ENCODE assay signal across 34 cellular contexts in genomic region chr13:51929699-51930098, GRCh38.
"Had no signal": no experiment of that assay in that cellular context is flagged by ENCODE, and none has a peak within 500 bp of the region (broad histone marks: within the 10 kb centered on the region; RNA-seq: fewer than 3 reads in every experiment).

No MANE protein-coding gene starts in this region.

- H3K27ac ChIP-seq: adrenal gland, body of pancreas, colonic mucosa, dorsolateral prefrontal cortex, esophagus muscularis mucosa, gastroesophageal sphincter, heart right ventricle, WERI-Rb-1 had no signal

- H3K36me3 Mint-ChIP-seq: activated naive CD4-positive, alpha-beta T cell treated with anti-CD3 and anti-CD28 coated beads, Interleukin-2, amount 50 U/mL, for 24 hours; activated naive CD8-positive, alpha-beta T cell treated with anti-CD3 and anti-CD28 coated beads for 36 hours had no signal

- H3K4me1 Mint-ChIP-seq: activated B cell treated with CpG ODN at 0.5 μM for 24 hours; activated naive CD8-positive, alpha-beta T cell treated with anti-CD3 and anti-CD28 coated beads, Interleukin-2, amount 50 U/mL, for 24 hours had no signal

- H3K36me3 ChIP-seq: adrenal gland, colonic mucosa, WERI-Rb-1 had no signal

- H3K27me3 Mint-ChIP-seq: activated naive CD4-positive, alpha-beta T cell treated with anti-CD3 and anti-CD28 coated beads, Interleukin-2, amount 50 U/mL, for 24 hours; activated naive CD8-positive, alpha-beta T cell treated with anti-CD3 and anti-CD28 coated beads for 36 hours; activated naive CD8-positive, alpha-beta T cell treated with anti-CD3 and anti-CD28 coated beads, Interleukin-2, amount 50 U/mL, for 24 hours; dendritic cell treated with granulocyte-macrophage colony-stimulating factor and Interleukin-4, amounts not matched to agents 40 ng/mL and 50 ng/mL, for 4 days; T-helper 17 cell had no signal

- H3K9me3 ChIP-seq: adrenal gland, body of pancreas, colonic mucosa, esophagus muscularis mucosa, gastroesophageal sphincter, heart right ventricle had no signal

- H3K4me1 ChIP-seq: adrenal gland, body of pancreas, colonic mucosa, esophagus muscularis mucosa, gastroesophageal sphincter had no signal

- H3K9me3 Mint-ChIP-seq: activated B cell treated with CpG ODN at 0.5 μM for 24 hours; activated CD8-positive, alpha-beta T cell treated with anti-CD3 and anti-CD28 coated beads for 36 hours; activated naive CD4-positive, alpha-beta T cell treated with anti-CD3 and anti-CD28 coated beads for 36 hours; activated naive CD4-positive, alpha-beta T cell treated with anti-CD3 and anti-CD28 coated beads, Interleukin-2, amount 50 U/mL, for 24 hours; activated naive CD8-positive, alpha-beta T cell treated with anti-CD3 and anti-CD28 coated beads for 36 hours; activated naive CD8-positive, alpha-beta T cell treated with anti-CD3 and anti-CD28 coated beads, Interleukin-2, amount 50 U/mL, for 24 hours; activated T-helper 1 cell treated with anti-CD3 and anti-CD28 coated beads, Interleukin-12 subunit alpha, Interleukin-12 subunit beta, Interleukin-2, Interleukin-4 antibody, amounts not matched to agents 30 ng/mL and 10 ng/mL and 1 ng/mL, durations not matched to agents 14 hours and 24 hours and 36 hours; activated T-helper 2 cell treated with anti-CD3 and anti-CD28 coated beads, Interferon-gamma antibody, Interleukin-2, Interleukin-4, amounts not matched to agents 10 μg/mL and 5 μg/mL and 100 μg/mL, durations not matched to agents 14 hours and 24 hours and 36 hours; dendritic cell treated with granulocyte-macrophage colony-stimulating factor and Interleukin-4, amounts not matched to agents 40 ng/mL and 50 ng/mL, for 4 days; T-helper 2 cell treated with Interferon-gamma antibody and Interleukin-4, amounts not matched to agents 5 μg/mL and 100 μg/mL, for 36 hours had no signal

- H3K4me3 ChIP-seq: adrenal gland, body of pancreas, colonic mucosa, dorsolateral prefrontal cortex, esophagus muscularis mucosa, gastroesophageal sphincter, heart right ventricle had no signal

- H3K4me3 Mint-ChIP-seq: activated B cell treated with CpG ODN at 0.5 μM for 24 hours; activated CD8-positive, alpha-beta T cell treated with anti-CD3 and anti-CD28 coated beads for 36 hours; activated naive CD4-positive, alpha-beta T cell treated with anti-CD3 and anti-CD28 coated beads for 36 hours; activated naive CD4-positive, alpha-beta T cell treated with anti-CD3 and anti-CD28 coated beads, Interleukin-2, amount 50 U/mL, for 24 hours; activated naive CD8-positive, alpha-beta T cell treated with anti-CD3 and anti-CD28 coated beads for 36 hours; activated naive CD8-positive, alpha-beta T cell treated with anti-CD3 and anti-CD28 coated beads, Interleukin-2, amount 50 U/mL, for 24 hours; activated T-helper 1 cell treated with anti-CD3 and anti-CD28 coated beads, Interleukin-12 subunit alpha, Interleukin-12 subunit beta, Interleukin-2, Interleukin-4 antibody, amounts not matched to agents 30 ng/mL and 10 ng/mL and 1 ng/mL, durations not matched to agents 14 hours and 24 hours and 36 hours; dendritic cell treated with granulocyte-macrophage colony-stimulating factor and Interleukin-4, amounts not matched to agents 40 ng/mL and 50 ng/mL, for 4 days; T-helper 17 cell; T-helper 2 cell treated with Interferon-gamma antibody and Interleukin-4, amounts not matched to agents 5 μg/mL and 100 μg/mL, for 36 hours had no signal

- H3K27ac Mint-ChIP-seq: activated B cell treated with CpG ODN at 0.5 μM for 24 hours; activated CD8-positive, alpha-beta T cell treated with anti-CD3 and anti-CD28 coated beads for 36 hours; activated naive CD4-positive, alpha-beta T cell treated with anti-CD3 and anti-CD28 coated beads for 36 hours; activated naive CD4-positive, alpha-beta T cell treated with anti-CD3 and anti-CD28 coated beads, Interleukin-2, amount 50 U/mL, for 24 hours; activated naive CD8-positive, alpha-beta T cell treated with anti-CD3 and anti-CD28 coated beads for 36 hours; activated naive CD8-positive, alpha-beta T cell treated with anti-CD3 and anti-CD28 coated beads, Interleukin-2, amount 50 U/mL, for 24 hours; activated T-helper 1 cell treated with anti-CD3 and anti-CD28 coated beads, Interleukin-12 subunit alpha, Interleukin-12 subunit beta, Interleukin-2, Interleukin-4 antibody, amounts not matched to agents 30 ng/mL and 10 ng/mL and 1 ng/mL, durations not matched to agents 14 hours and 24 hours and 36 hours; activated T-helper 2 cell treated with anti-CD3 and anti-CD28 coated beads, Interferon-gamma antibody, Interleukin-2, Interleukin-4, amounts not matched to agents 10 μg/mL and 5 μg/mL and 100 μg/mL, durations not matched to agents 14 hours and 24 hours and 36 hours; dendritic cell treated with granulocyte-macrophage colony-stimulating factor and Interleukin-4, amounts not matched to agents 40 ng/mL and 50 ng/mL, for 4 days; T-helper 17 cell; T-helper 2 cell treated with Interferon-gamma antibody and Interleukin-4, amounts not matched to agents 5 μg/mL and 100 μg/mL, for 36 hours had no signal

- H3K27me3 ChIP-seq: adrenal gland, body of pancreas, colonic mucosa, dorsolateral prefrontal cortex, esophagus muscularis mucosa, gastroesophageal sphincter, heart right ventricle had no signal

- DNase-seq: activated B cell treated with CpG ODN at 0.5 μM for 24 hours; activated CD4-positive, alpha-beta T cell treated with anti-CD3 and anti-CD28 coated beads for 48 hours; activated CD4-positive, alpha-beta T cell treated with anti-CD3 and anti-CD28 coated beads, Interleukin-2, amount 50 U/mL, for 1 hour; activated CD4-positive, alpha-beta T cell treated with anti-CD3 and anti-CD28 coated beads, Interleukin-2, amount 50 U/mL, for 48 hours; activated CD8-positive, alpha-beta memory T cell treated with anti-CD3 and anti-CD28 coated beads for 24 hours; activated CD8-positive, alpha-beta T cell treated with anti-CD3 and anti-CD28 coated beads for 36 hours; activated effector memory CD4-positive, alpha-beta T cell treated with anti-CD3 and anti-CD28 coated beads, Interleukin-2, amount 50 U/mL, for 16 hours; activated naive CD4-positive, alpha-beta T cell treated with anti-CD3 and anti-CD28 coated beads for 36 hours; activated naive CD8-positive, alpha-beta T cell treated with anti-CD3 and anti-CD28 coated beads for 36 hours; activated naive CD8-positive, alpha-beta T cell treated with anti-CD3 and anti-CD28 coated beads, Interleukin-2, amount 50 U/mL, for 24 hours; activated T-cell treated with anti-CD3 and anti-CD28 coated beads, Interleukin-2, amount 50 U/mL, for 48 hours; adrenal gland; amygdala; aorta; body of pancreas; central memory CD4-positive, alpha-beta T cell; cerebellar nuclear complex; colonic mucosa; dorsolateral prefrontal cortex; effector memory CD4-positive, alpha-beta T cell; erythroblast; foreskin melanocyte; heart right ventricle; T-helper 1 cell; T-helper 17 cell; T1000; WERI-Rb-1 had no signal
